In genomic region chr2:160289803-160290202, GRCh38 we compare ENCODE assay signal across 17 cellular contexts.
A peak's percentile ranks its signal among the peaks of the same experiment; 100 is the strongest.
DNase-seq lines count a peak whose midpoint lies in the region; ATAC-seq and TF ChIP-seq lines count a peak whose summit lies in the region.
"Had no signal": no experiment of that assay in that cellular context is flagged by ENCODE, and none has a peak within 500 bp of the region (broad histone marks: within the 10 kb centered on the region; RNA-seq: fewer than 3 reads in every experiment).

No MANE protein-coding gene starts in this region.

- H3K27ac ChIP-seq in heart right ventricle (peak overlapping the region in 6 of 10 donors; percentile 11 to 67 (median 33)), mesenchymal stem cell (ENCODE audit: low read length, poor library complexity, severe bottlenecking) (no peak overlapping the region), suprapubic skin (peak overlapping the region; percentile 55)
- H3K27ac ChIP-seq: RWPE1 had no signal

- H3K9ac ChIP-seq in mesenchymal stem cell (ENCODE audit: low read length): peak overlapping the region; percentile 85

- H3K27me3 Mint-ChIP-seq in chondrocyte (ENCODE audit: low read depth): no peaks in the 10 kb centered on the region
- H3K27me3 Mint-ChIP-seq: stimulated activated naive CD8-positive, alpha-beta T cell treated with anti-CD3 and anti-CD28 coated beads, Interleukin-15, Interleukin-2, amounts not matched to agents 100 ng/mL and 50 ng/mL, for 24 hours had no signal

- no peak overlapping the region for H3K4me3 ChIP-seq in heart right ventricle
- no peak overlapping the region for H3K4me3 ChIP-seq in mesenchymal stem cell (ENCODE audit: insufficient read depth in 1 of 2, low read depth in 1 of 2, low read length in 2 of 2)
- H3K4me3 ChIP-seq in suprapubic skin: no peak overlapping the region
- H3K4me3 ChIP-seq: gastrocnemius medialis, lung had no signal

- intact Hi-C loops in heart right ventricle (cut with DNase I): loop anchor here in 1 of 10 donors (10.0 kb wide), 1 partner anchor 685 kb away; no protein-coding TSS in a partner anchor
- intact Hi-C loops in cardiac septum (cut with DNase I): loop anchor here (5.0 kb wide), 3 partner anchors 37 to 202 kb away; partner anchors contain the start of gene RBMS1

- H3K4me1 ChIP-seq in heart right ventricle (peaks cover 7 to 80% (median 74%) of the 10 kb centered on the region in 9 donors), mesenchymal stem cell (ENCODE audit: control insufficient read depth, insufficient read depth, low read depth, low read length) (peaks cover 9% of the 10 kb centered on the region), suprapubic skin (peaks cover 48% of the 10 kb centered on the region)

- H2BK120ac ChIP-seq in mesenchymal stem cell (ENCODE audit: low read depth, low read length): no peak overlapping the region

- no peak overlapping the region for H2BK12ac ChIP-seq in mesenchymal stem cell (ENCODE audit: low read length in 2 of 2)

- no peak overlapping the region for H2BK5ac ChIP-seq in mesenchymal stem cell (ENCODE audit: low read depth, low read length, poor library complexity, severe bottlenecking)

- H3K18ac ChIP-seq in mesenchymal stem cell (ENCODE audit: low read depth in 1 of 2, low read length in 2 of 2): no peak overlapping the region

- no peak for ATAC-seq in heart right ventricle
- ATAC-seq: activated CD8-positive, alpha-beta T cell treated with anti-CD3 and anti-CD28 coated beads, Interleukin-2, amount 10 ng/mL, durations not matched to agents 7 days and 5 days; gastrocnemius medialis had no signal

- DNase-seq in heart right ventricle (no peak), cardiac septum (ENCODE audit: low spot score) (no peak), chondrocyte (ENCODE audit: low spot score) (no peak), mesenchymal stem cell (no peak), suprapubic skin (ENCODE audit: low spot score in 2 of 2) (no peak), NCI-H345 (lab: John Stamatoyannopoulos, UW) (no peak)
- DNase-seq in activated CD8-positive, alpha-beta memory T cell treated with anti-CD3 and anti-CD28 coated beads for 24 hours: no peak
- DNase-seq in stimulated activated CD4-positive, alpha-beta T cell treated with anti-CD3 and anti-CD28 coated beads, Interleukin-15, amount 100 ng/mL, for 24 hours: no peak
- DNase-seq: activated CD8-positive, alpha-beta T cell treated with anti-CD3 and anti-CD28 coated beads, Interleukin-2, amount 10 ng/mL, durations not matched to agents 7 days and 5 days; amniotic stem cell; gastrocnemius medialis; NCI-H1694; NCI-H2227 treated with DMSO at 0.1 percent for 48 hours; NK-92 treated with Interleukin-12 subunit alpha and Interleukin-12 subunit beta, amount 100 ng/mL, for 24 hours had no signal

- no peak overlapping the region for H3K4ac ChIP-seq in mesenchymal stem cell (ENCODE audit: low read depth in 1 of 2, low read length in 2 of 2)

- H3K23ac ChIP-seq in mesenchymal stem cell (ENCODE audit: low read length in 2 of 2): no peak overlapping the region

- no peak overlapping the region for H3K4me3 Mint-ChIP-seq in chondrocyte (ENCODE audit: unreplicated experiment)
- H3K4me3 Mint-ChIP-seq: activated CD8-positive, alpha-beta T cell treated with anti-CD3 and anti-CD28 coated beads, Interleukin-2, amount 10 ng/mL, durations not matched to agents 7 days and 5 days; stimulated activated naive CD8-positive, alpha-beta T cell treated with anti-CD3 and anti-CD28 coated beads, Interleukin-15, Interleukin-2, amounts not matched to agents 100 ng/mL and 50 ng/mL, for 24 hours had no signal

- 54 to 92% methylated on average over 2 of the region's 2 CpGs for WGBS in heart right ventricle, 2 donors
- 85% methylated on average over 2 of the region's 2 CpGs for WGBS in mesenchymal stem cell
- 72% methylated on average over 2 of the region's 2 CpGs for WGBS in suprapubic skin

- H2BK15ac ChIP-seq in mesenchymal stem cell (ENCODE audit: low read depth, poor library complexity, severe bottlenecking): no peak overlapping the region

- H3K9me3 ChIP-seq in heart right ventricle (no peaks in the 10 kb centered on the region), mesenchymal stem cell (ENCODE audit: control insufficient read depth, low read length) (no peaks in the 10 kb centered on the region), suprapubic skin (no peaks in the 10 kb centered on the region)
- H3K9me3 ChIP-seq: gastrocnemius medialis had no signal

- H4K8ac ChIP-seq in mesenchymal stem cell (ENCODE audit: low read length): no peak overlapping the region

- no peak overlapping the region for H2AK5ac ChIP-seq in mesenchymal stem cell (ENCODE audit: low read length, severe bottlenecking)

- H3K27ac Mint-ChIP-seq in chondrocyte (ENCODE audit: unreplicated experiment): peak overlapping the region; percentile 99
- H3K27ac Mint-ChIP-seq: activated CD8-positive, alpha-beta T cell treated with anti-CD3 and anti-CD28 coated beads, Interleukin-2, amount 10 ng/mL, durations not matched to agents 7 days and 5 days; stimulated activated naive CD8-positive, alpha-beta T cell treated with anti-CD3 and anti-CD28 coated beads, Interleukin-15, Interleukin-2, amounts not matched to agents 100 ng/mL and 50 ng/mL, for 24 hours had no signal

- peaks cover 37% of the 10 kb centered on the region for H3K36me3 Mint-ChIP-seq in chondrocyte (ENCODE audit: low read depth)

- H3K9me3 Mint-ChIP-seq in chondrocyte (ENCODE audit: low read depth): peaks cover 2% of the 10 kb centered on the region
- H3K9me3 Mint-ChIP-seq: stimulated activated naive CD8-positive, alpha-beta T cell treated with anti-CD3 and anti-CD28 coated beads, Interleukin-15, Interleukin-2, amounts not matched to agents 100 ng/mL and 50 ng/mL, for 24 hours had no signal

- H3K4me2 ChIP-seq in mesenchymal stem cell (ENCODE audit: low read length, poor library complexity, severe bottlenecking): no peak overlapping the region

- no peak for TF ChIP-seq POLR2A in suprapubic skin (IDR thresholded peaks at IDR 0.05)

- no peak overlapping the region for H3K14ac ChIP-seq in mesenchymal stem cell (ENCODE audit: low read length in 2 of 2)

- H2AFZ ChIP-seq in mesenchymal stem cell (ENCODE audit: low read depth, low read length): no peak overlapping the region

- TF ChIP-seq CTCF in heart right ventricle (IDR thresholded peaks at IDR 0.05) (no peak), chondrocyte (IDR thresholded peaks at IDR 0.05) (no peak), suprapubic skin (IDR thresholded peaks at IDR 0.05) (no peak)

- H3K27me3 ChIP-seq in heart right ventricle (no peaks in the 10 kb centered on the region), mesenchymal stem cell (ENCODE audit: control insufficient read depth in 1 of 2, insufficient read depth in 1 of 2, low read length in 2 of 2) (no peaks in the 10 kb centered on the region), suprapubic skin (no peaks in the 10 kb centered on the region)
- H3K27me3 ChIP-seq: gastrocnemius medialis had no signal

- H3K36me3 ChIP-seq in heart right ventricle: peaks cover 0 to 82% (median 20%) of the 10 kb centered on the region in 9 donors
- H3K36me3 ChIP-seq in mesenchymal stem cell (ENCODE audit: control insufficient read depth in 1 of 2, insufficient read depth in 2 of 2, low read depth in 1 of 2, low read length in 2 of 2): peaks cover 21 to 78% of the 10 kb centered on the region in 2 experiments
- peaks cover 22% of the 10 kb centered on the region for H3K36me3 ChIP-seq in suprapubic skin

- TF ChIP-seq EP300 in suprapubic skin (IDR thresholded peaks at IDR 0.05): no peak

- H4K91ac ChIP-seq in mesenchymal stem cell (ENCODE audit: low read length): no peak overlapping the region

- H3K4me1 Mint-ChIP-seq in chondrocyte (ENCODE audit: low read depth): peaks cover 84% of the 10 kb centered on the region

- H3K79me1 ChIP-seq in mesenchymal stem cell (replicated peaks; ENCODE audit: low read length, poor library complexity, severe bottlenecking): peaks cover 19% of the 10 kb centered on the region
